In genomic region chr19:10473192-10473591, GRCh38 we compare ENCODE assay signal across 11 cellular contexts. TPM values are rescaled to one million over a fixed set of nuclear protein-coding genes. Genes with fewer than 3 reads are reported as not detected.
A peak's percentile ranks its signal among the peaks of the same experiment; 100 is the strongest.
DNase-seq lines count a peak whose midpoint lies in the region; ATAC-seq lines count a peak whose summit lies in the region.
"Had no signal": no experiment of that assay in that cellular context is flagged by ENCODE, and none has a peak within 500 bp of the region (broad histone marks: within the 10 kb centered on the region; RNA-seq: fewer than 3 reads in every experiment).

No MANE protein-coding gene starts in this region.

- H3K4me1 Mint-ChIP-seq in stimulated activated effector memory CD8-positive, alpha-beta T cell treated with anti-CD3 and anti-CD28 coated beads, Interleukin-12 subunit alpha, Interleukin-12 subunit beta, amount 100 ng/mL, for 72 hours, result peaks cover 9% of the 10 kb centered on the region

- H3K36me3 Mint-ChIP-seq in stimulated activated effector memory CD8-positive, alpha-beta T cell treated with anti-CD3 and anti-CD28 coated beads, Interleukin-12 subunit alpha, Interleukin-12 subunit beta, amount 100 ng/mL, for 72 hours, result peaks cover 29% of the 10 kb centered on the region

- peak; percentile 2 for DNase-seq in AG08396 (ENCODE audit: low spot score)
- peak; percentile 6 for DNase-seq in EH (ENCODE audit: low read depth)
- DNase-seq in fibroblast of gingiva (ENCODE audit: low read depth), result peak; percentile 33
- no peak for DNase-seq in stimulated activated effector memory CD8-positive, alpha-beta T cell treated with anti-CD3 and anti-CD28 coated beads, Interleukin-12 subunit alpha, Interleukin-12 subunit beta, amount 100 ng/mL, for 72 hours (ENCODE audit: low spot score in 2 of 2)
- DNase-seq in left colon, result no peak
- DNase-seq: AML-193; Caco-2; CD4-positive, alpha-beta T cell; GDM1; GM23248 had no signal

- ATAC-seq in stimulated activated effector memory CD8-positive, alpha-beta T cell treated with anti-CD3 and anti-CD28 coated beads, Interleukin-12 subunit alpha, Interleukin-12 subunit beta, amount 100 ng/mL, for 72 hours, result no peak
- ATAC-seq in HG03378 (IDR thresholded peaks at IDR 0.05; ENCODE audit: unreplicated experiment) (no peak), left colon (no peak)

- H3K27ac Mint-ChIP-seq in stimulated activated effector memory CD8-positive, alpha-beta T cell treated with anti-CD3 and anti-CD28 coated beads, Interleukin-12 subunit alpha, Interleukin-12 subunit beta, amount 100 ng/mL, for 72 hours, result peak overlapping the region; percentile 84
- H3K27ac Mint-ChIP-seq: CD4-positive, alpha-beta T cell had no signal

- no peak overlapping the region for H3K4me3 Mint-ChIP-seq in stimulated activated effector memory CD8-positive, alpha-beta T cell treated with anti-CD3 and anti-CD28 coated beads, Interleukin-12 subunit alpha, Interleukin-12 subunit beta, amount 100 ng/mL, for 72 hours
- H3K4me3 Mint-ChIP-seq: CD4-positive, alpha-beta T cell had no signal

- intact Hi-C loops in left colon (cut with DNase I, micrococcal nuclease), result loop anchor here in 1 of 2 donors (10.0 kb wide), 1 partner anchor 68 kb away; the partner anchor contains the start of gene CDC37

- no peaks in the 10 kb centered on the region for H3K9me3 Mint-ChIP-seq in stimulated activated effector memory CD8-positive, alpha-beta T cell treated with anti-CD3 and anti-CD28 coated beads, Interleukin-12 subunit alpha, Interleukin-12 subunit beta, amount 100 ng/mL, for 72 hours
- H3K9me3 Mint-ChIP-seq: CD4-positive, alpha-beta T cell had no signal

RNA-seq across cellular contexts. Expression of gene KEAP1, which starts 30.0 kb away (rescaled TPM):
- total RNA-seq in left colon, result 10 to 100 TPM; 52.3 to 54.5 TPM

RNA-seq across cellular contexts. Expression of gene S1PR5, which starts 44.1 kb away (rescaled TPM):
- total RNA-seq in left colon, result under 1 TPM; 0.15 to 0.20 TPM

RNA-seq across cellular contexts. Expression of gene PDE4A, which starts 52.9 kb away (rescaled TPM):
- total RNA-seq in left colon, result 10 to 100 TPM; 13.8 to 14.3 TPM

Comparison
In these comparisons a context has a peak if more than half of its experiments do, and no peak if none do; other contexts are left out.
1. DNase-seq: peak in AG08396 (single experiment), EH (single experiment) and fibroblast of gingiva (single experiment); none in stimulated activated effector memory CD8-positive, alpha-beta T cell treated with anti-CD3 and anti-CD28 coated beads, Interleukin-12 subunit alpha, Interleukin-12 subunit beta, amount 100 ng/mL, for 72 hours (0 of 2) and left colon (0 of 2).